ENCODE assay signal across 21 cellular contexts in the genomic region with DNA sequence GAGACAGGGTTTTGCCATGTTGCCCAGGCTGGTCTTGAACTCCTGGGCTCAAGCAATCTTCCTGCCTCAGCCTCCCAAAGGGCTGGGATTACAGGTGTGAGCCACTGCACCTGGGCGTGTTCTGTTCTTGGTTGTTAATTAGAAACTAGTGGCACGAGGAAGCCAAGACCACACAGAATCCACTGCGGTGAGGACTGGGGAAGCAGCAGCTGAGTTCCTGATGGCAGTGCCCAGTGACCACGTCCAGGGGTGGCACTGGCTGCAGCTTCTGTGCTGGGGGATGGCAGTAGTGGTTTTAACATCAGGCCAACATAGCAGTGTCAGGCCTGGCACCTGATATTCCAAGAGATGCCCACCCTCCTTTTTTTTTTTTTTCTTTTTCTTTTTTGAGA.
"Had no signal": no experiment of that assay in that cellular context is flagged by ENCODE, and none has a peak within 500 bp of the region (broad histone marks: within the 10 kb centered on the region; RNA-seq: fewer than 3 reads in every experiment).

No MANE protein-coding gene starts in this region.

- H3K4me1 ChIP-seq: SJCRH30 had no signal

- H3K9me3 ChIP-seq: SJCRH30, SK-N-SH had no signal

- ATAC-seq: activated CD8-positive, alpha-beta memory T cell treated with anti-CD3 and anti-CD28 coated beads, Interleukin-2, amount 10 ng/mL, durations not matched to agents 7 days and 5 days; activated naive CD8-positive, alpha-beta T cell treated with anti-CD3 and anti-CD28 coated beads, Interleukin-2, amount 50 U/mL, for 24 hours; WTC11 had no signal

- H3K36me3 ChIP-seq: brain microvascular endothelial cell, cardiac muscle cell, SJCRH30 had no signal

- H3K9me2 ChIP-seq: SK-N-SH had no signal

- H3K4me3 ChIP-seq: cardiac muscle cell, SJCRH30 had no signal

- H3K4me2 ChIP-seq: SK-N-SH had no signal

- H3K27ac ChIP-seq: brain microvascular endothelial cell, cardiac muscle cell, SJCRH30 had no signal

- DNase-seq: activated CD4-positive, alpha-beta T cell treated with anti-CD3 and anti-CD28 coated beads for 48 hours; activated CD4-positive, alpha-beta T cell treated with anti-CD3 and anti-CD28 coated beads, Interleukin-2, amount 50 U/mL, for 4 hours; activated CD4-positive, CD25-positive, alpha-beta regulatory T cell treated with anti-CD3 and anti-CD28 coated beads, Interleukin-2, amount 50 U/mL, for 72 hours; activated CD8-positive, alpha-beta memory T cell treated with anti-CD3 and anti-CD28 coated beads, Interleukin-2, amount 10 ng/mL, durations not matched to agents 7 days and 5 days; activated effector memory CD4-positive, alpha-beta T cell treated with Interleukin-2 at 50 U/mL for 16 hours; activated naive CD4-positive, alpha-beta T cell treated with Interleukin-2 at 50 U/mL for 16 hours; activated naive CD8-positive, alpha-beta T cell treated with anti-CD3 and anti-CD28 coated beads, Interleukin-2, amount 50 U/mL, for 24 hours; activated T-cell treated with anti-CD3 and anti-CD28 coated beads, Interleukin-2, amount 50 U/mL, for 24 hours; amygdala; brain microvascular endothelial cell; cerebellar nuclear complex; KG1; NCI-H1048; NCI-H146; NCI-H187 treated with DMSO at 0.1 percent for 48 hours; NCI-H2081 treated with DMSO at 0.1 percent for 48 hours; NCI-H446; SJCRH30; SK-N-SH had no signal
